Comparison of ENCODE assay signal across 19 cellular contexts in the genomic region with DNA sequence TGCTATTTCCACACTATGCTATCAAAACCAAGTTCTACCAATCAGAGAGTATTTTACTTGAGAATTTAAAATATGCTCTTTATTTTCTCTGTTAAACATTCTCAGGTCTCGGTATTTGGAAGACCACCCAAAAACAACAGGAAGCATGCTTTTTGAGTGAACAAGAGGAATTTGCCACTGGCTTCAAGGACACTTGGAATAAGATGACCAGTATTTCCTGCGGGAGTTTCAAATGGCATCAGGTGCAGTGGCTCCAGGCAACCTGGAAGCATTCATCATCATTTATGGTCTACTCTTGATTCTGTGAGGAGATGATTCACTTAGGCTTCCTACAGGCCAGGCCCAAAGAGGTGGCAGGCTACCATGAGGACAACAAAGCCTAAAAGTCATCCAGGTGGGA.
"Had no signal": no experiment of that assay in that cellular context is flagged by ENCODE, and none has a peak within 500 bp of the region (broad histone marks: within the 10 kb centered on the region; RNA-seq: fewer than 3 reads in every experiment).

No MANE protein-coding gene starts in this region.

- H3K36me3 Mint-ChIP-seq: natural killer cell treated with Interleukin-12 subunit alpha and Interleukin-12 subunit beta and Interleukin-15 and Interleukin-18, amount 100 ng/mL, for 72 hours; stimulated activated naive B cell treated with anti-CD40 and anti-IgM and Interleukin-4, amounts not matched to agents 10 μg/mL and 1 μg/mL and 100 μg/mL, for 72 hours had no signal

- H3K27ac ChIP-seq: breast epithelium, dorsolateral prefrontal cortex, esophagus muscularis mucosa, heart left ventricle, prostate gland, right lobe of liver, spleen had no signal

- ATAC-seq: activated CD8-positive, alpha-beta T cell treated with anti-CD3 and anti-CD28 coated beads, Interleukin-2, amount 10 ng/mL, durations not matched to agents 7 days and 5 days; heart left ventricle; left ventricle myocardium superior; natural killer cell treated with Interleukin-12 subunit alpha and Interleukin-12 subunit beta and Interleukin-15 and Interleukin-18, amount 100 ng/mL, for 72 hours; right lobe of liver; stimulated activated naive B cell treated with anti-CD40 and anti-IgM and Interleukin-4, amounts not matched to agents 10 μg/mL and 1 μg/mL and 100 μg/mL, for 72 hours had no signal

- H3K9me3 ChIP-seq: breast epithelium, esophagus muscularis mucosa, heart left ventricle, prostate gland, right lobe of liver, spleen had no signal

- H3K4me1 ChIP-seq: breast epithelium, heart left ventricle, prostate gland, right lobe of liver, spleen had no signal

- H3K4me3 ChIP-seq: breast epithelium, dorsolateral prefrontal cortex, esophagus muscularis mucosa, heart left ventricle, prostate gland, right lobe of liver, spleen had no signal

- H3K36me3 ChIP-seq: breast epithelium, esophagus muscularis mucosa, heart left ventricle, prostate gland, right lobe of liver, spleen had no signal

- H3K27me3 ChIP-seq: breast epithelium, dorsolateral prefrontal cortex, esophagus muscularis mucosa, right lobe of liver, spleen had no signal

- H3K27me3 Mint-ChIP-seq: natural killer cell treated with Interleukin-12 subunit alpha and Interleukin-12 subunit beta and Interleukin-15 and Interleukin-18, amount 100 ng/mL, for 72 hours; stimulated activated naive B cell treated with anti-CD40 and anti-IgM and Interleukin-4, amounts not matched to agents 10 μg/mL and 1 μg/mL and 100 μg/mL, for 72 hours had no signal

- H3K27ac Mint-ChIP-seq: activated CD8-positive, alpha-beta T cell treated with anti-CD3 and anti-CD28 coated beads, Interleukin-2, amount 10 ng/mL, durations not matched to agents 7 days and 5 days; natural killer cell treated with Interleukin-12 subunit alpha and Interleukin-12 subunit beta and Interleukin-15 and Interleukin-18, amount 100 ng/mL, for 72 hours; stimulated activated naive B cell treated with anti-CD40 and anti-IgM and Interleukin-4, amounts not matched to agents 10 μg/mL and 1 μg/mL and 100 μg/mL, for 72 hours had no signal

- DNase-seq: activated CD4-positive, alpha-beta T cell treated with anti-CD3 and anti-CD28 coated beads for 48 hours; activated CD8-positive, alpha-beta memory T cell treated with anti-CD3 and anti-CD28 coated beads, Interleukin-2, amount 50 U/mL, for 48 hours; activated CD8-positive, alpha-beta T cell treated with anti-CD3 and anti-CD28 coated beads, Interleukin-2, amount 10 ng/mL, durations not matched to agents 7 days and 5 days; aorta; dorsolateral prefrontal cortex; foreskin fibroblast; heart left ventricle; left ventricle myocardium superior; mesenchymal stem cell; right lobe of liver; spleen; stimulated activated CD4-positive, alpha-beta T cell treated with anti-CD3 and anti-CD28 coated beads, Interleukin-1b, Interleukin-23, amount 100 ng/mL, for 48 hours; stimulated activated naive B cell treated with anti-CD40 and anti-IgM and Interleukin-4, amounts not matched to agents 10 μg/mL and 1 μg/mL and 100 μg/mL, for 72 hours; substantia nigra; trophoblast cell had no signal

- H3K9me3 Mint-ChIP-seq: natural killer cell treated with Interleukin-12 subunit alpha and Interleukin-12 subunit beta and Interleukin-15 and Interleukin-18, amount 100 ng/mL, for 72 hours; stimulated activated naive B cell treated with anti-CD40 and anti-IgM and Interleukin-4, amounts not matched to agents 10 μg/mL and 1 μg/mL and 100 μg/mL, for 72 hours had no signal

- H3K4me3 Mint-ChIP-seq: activated CD8-positive, alpha-beta T cell treated with anti-CD3 and anti-CD28 coated beads, Interleukin-2, amount 10 ng/mL, durations not matched to agents 7 days and 5 days; natural killer cell treated with Interleukin-12 subunit alpha and Interleukin-12 subunit beta and Interleukin-15 and Interleukin-18, amount 100 ng/mL, for 72 hours; stimulated activated naive B cell treated with anti-CD40 and anti-IgM and Interleukin-4, amounts not matched to agents 10 μg/mL and 1 μg/mL and 100 μg/mL, for 72 hours had no signal

- H3K4me1 Mint-ChIP-seq: stimulated activated naive B cell treated with anti-CD40 and anti-IgM and Interleukin-4, amounts not matched to agents 10 μg/mL and 1 μg/mL and 100 μg/mL, for 72 hours had no signal
